In genomic region chr3:88142094-88142624, GRCh38 we compare ENCODE assay signal across 12 cellular contexts. TPM values are rescaled to one million over a fixed set of nuclear protein-coding genes. Genes with fewer than 3 reads are reported as not detected.
A peak's percentile ranks its signal among the peaks of the same experiment; 100 is the strongest.
DNase-seq lines count a peak whose midpoint lies in the region; ATAC-seq and TF ChIP-seq lines count a peak whose summit lies in the region.
"Had no signal": no experiment of that assay in that cellular context is flagged by ENCODE, and none has a peak within 500 bp of the region (broad histone marks: within the 10 kb centered on the region; RNA-seq: fewer than 3 reads in every experiment).

No MANE protein-coding gene starts in this region.

- TF ChIP-seq CTCF in neural crest cell (conservative IDR thresholded peaks at IDR 0.05) = no peak
- TF ChIP-seq CTCF in mesothelial cell of epicardium (IDR thresholded peaks at IDR 0.05; ENCODE audit: unreplicated experiment) = no peak

- POLR2A ChIA-PET in T-cell (lab: Charles Lee) = no interaction called here

- H3K27me3 Mint-ChIP-seq in T-cell (no peaks in the 10 kb centered on the region), neural crest cell (ENCODE audit: low read depth) (no peaks in the 10 kb centered on the region), mesothelial cell of epicardium (ENCODE audit: low read depth) (no peaks in the 10 kb centered on the region)

- CTCF ChIA-PET in T-cell (lab: Charles Lee) = interaction anchor here in 1 of 2 donors (1.4 kb wide), 1 partner anchor 29 kb away, joined by 6 read pairs; no protein-coding TSS in a partner anchor

- peaks cover 0 to 8% (median 4%) of the 10 kb centered on the region in 3 donors for H3K4me1 Mint-ChIP-seq in T-cell
- peaks cover 14% of the 10 kb centered on the region for H3K4me1 Mint-ChIP-seq in neural crest cell
- H3K4me1 Mint-ChIP-seq in mesothelial cell of epicardium = peaks cover 15% of the 10 kb centered on the region

- ATAC-seq in GM18867 (IDR thresholded peaks at IDR 0.05; ENCODE audit: unreplicated experiment) (peak; percentile 63), HG02678 (IDR thresholded peaks at IDR 0.05; ENCODE audit: unreplicated experiment) (peak; percentile 58), T-cell (replicated peaks in 1 of 4) (no peak), HG03521 (IDR thresholded peaks at IDR 0.05; ENCODE audit: unreplicated experiment) (no peak)
- ATAC-seq: body of pancreas had no signal

- DNase-seq in T-cell (no peak), neural crest cell (ENCODE audit: low read depth, low spot score) (no peak), MV-4-11 (lab: John Stamatoyannopoulos, UW) (no peak), mesothelial cell of epicardium (ENCODE audit: low spot score in 2 of 2, unreplicated experiment in 2 of 2) (no peak)
- DNase-seq in central memory CD4-positive, alpha-beta T cell = no peak
- DNase-seq: activated CD4-positive, alpha-beta T cell treated with anti-CD3 and anti-CD28 coated beads, Interleukin-2, amount 50 U/mL, for 48 hours; body of pancreas; NCI-H187 treated with DMSO at 0.1 percent for 48 hours; substantia nigra had no signal

- H3K36me3 Mint-ChIP-seq in T-cell = peaks cover 23% of the 10 kb centered on the region
- H3K36me3 Mint-ChIP-seq in neural crest cell (ENCODE audit: low read depth) = peaks cover 14% of the 10 kb centered on the region
- peaks cover 15% of the 10 kb centered on the region for H3K36me3 Mint-ChIP-seq in mesothelial cell of epicardium

- H3K27ac Mint-ChIP-seq in T-cell (peak overlapping the region; percentile 3 to 12), neural crest cell (ENCODE audit: unreplicated experiment) (peak overlapping the region; percentile 3), mesothelial cell of epicardium (no peak overlapping the region)

- H3K9me3 Mint-ChIP-seq in T-cell (no peaks in the 10 kb centered on the region), neural crest cell (no peaks in the 10 kb centered on the region), mesothelial cell of epicardium (no peaks in the 10 kb centered on the region)

- no peak overlapping the region for H3K4me3 Mint-ChIP-seq in T-cell
- no peak overlapping the region for H3K4me3 Mint-ChIP-seq in neural crest cell
- no peak overlapping the region for H3K4me3 Mint-ChIP-seq in mesothelial cell of epicardium

RNA-seq across cellular contexts. Expression of gene C3orf38, which starts 7.6 kb away (rescaled TPM):
- total RNA-seq in T-cell (10 to 100 TPM; 26.0 to 39.3 (median 26.8) TPM), neural crest cell (33.4 and 36.3 TPM in 2 replicates), mesothelial cell of epicardium (30.4 to 31.9 TPM (median 31.3 TPM) in 3 replicates)

Comparison
In these comparisons a context has a peak if more than half of its experiments do, and no peak if none do; other contexts are left out.
1. ATAC-seq: peak in GM18867 (single experiment) and HG02678 (single experiment); none in T-cell (0 of 4) and HG03521 (single experiment).